Comparison of ENCODE assay signal across 1 cellular context in the genomic region with DNA sequence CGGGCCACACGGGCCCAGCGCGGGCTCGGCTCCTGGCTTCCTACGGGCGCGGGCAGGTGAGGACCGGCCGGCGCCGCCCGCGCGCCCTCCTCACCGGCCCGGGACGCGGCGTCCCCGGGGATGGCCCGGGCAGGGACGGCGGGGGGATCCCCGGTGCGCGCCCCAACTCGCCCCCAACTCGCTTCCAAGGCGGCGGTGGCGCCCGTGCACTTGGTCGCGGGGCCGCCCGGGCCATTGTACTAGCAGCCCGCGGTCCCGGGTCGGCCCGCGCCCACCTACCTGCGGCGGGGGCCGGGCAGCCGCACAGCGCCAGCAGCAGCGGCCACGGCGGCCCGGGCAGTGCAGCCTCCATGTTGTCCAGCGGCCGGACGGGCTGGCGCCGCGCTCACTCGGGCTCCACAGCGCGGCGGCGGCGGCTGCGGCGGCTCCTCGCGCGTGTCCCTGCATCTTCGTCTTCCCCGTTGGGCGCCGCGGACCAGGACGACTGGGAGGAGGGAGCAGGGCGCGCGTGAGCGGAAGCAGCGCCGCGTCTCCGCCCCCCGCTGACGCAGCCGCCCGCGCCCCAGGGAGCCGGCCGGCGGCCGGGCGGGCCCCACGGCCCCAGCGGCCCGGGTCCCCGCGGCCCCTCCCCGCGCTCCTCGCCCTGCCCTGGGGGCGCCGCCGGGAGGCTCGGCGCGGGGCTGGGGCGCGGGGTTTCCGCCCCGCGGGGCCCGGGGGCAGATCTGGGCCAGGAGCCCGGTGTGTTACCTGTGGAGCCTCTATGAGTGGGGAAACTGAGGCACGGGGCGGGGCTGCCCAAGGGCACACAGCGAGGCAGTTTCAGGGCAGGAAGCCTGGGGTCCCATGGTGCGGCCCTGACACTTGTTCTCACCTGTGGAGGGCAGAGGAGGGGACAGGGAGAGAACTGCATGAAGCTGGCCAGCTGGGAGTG.
TF ChIP-seq lines count a peak whose summit lies in the region.

No MANE protein-coding gene starts in this region.

TF ChIP-seq in HEK293, 187 proteins besides CTCF, POLR2A, EP300 and RAD21 (continued from another document):
- TF ChIP-seq IKZF3 (tag by site-specific recombination; IDR thresholded peaks at IDR 0.05) (0 out of 2 replicates have a peak, but pooled peaks have one; percentile 45), SCRT2 (tag by site-specific recombination; IDR thresholded peaks at IDR 0.05) (peak; percentile 69), ZBTB20 (tag by site-specific recombination; IDR thresholded peaks at IDR 0.05) (0 out of 2 replicates have a peak, but pooled peaks have one; percentile 12)
TF ChIP-seq in HEK293: peak in this region for 9.
